18 cellular contexts compared by ENCODE assay signal in the genomic region with DNA sequence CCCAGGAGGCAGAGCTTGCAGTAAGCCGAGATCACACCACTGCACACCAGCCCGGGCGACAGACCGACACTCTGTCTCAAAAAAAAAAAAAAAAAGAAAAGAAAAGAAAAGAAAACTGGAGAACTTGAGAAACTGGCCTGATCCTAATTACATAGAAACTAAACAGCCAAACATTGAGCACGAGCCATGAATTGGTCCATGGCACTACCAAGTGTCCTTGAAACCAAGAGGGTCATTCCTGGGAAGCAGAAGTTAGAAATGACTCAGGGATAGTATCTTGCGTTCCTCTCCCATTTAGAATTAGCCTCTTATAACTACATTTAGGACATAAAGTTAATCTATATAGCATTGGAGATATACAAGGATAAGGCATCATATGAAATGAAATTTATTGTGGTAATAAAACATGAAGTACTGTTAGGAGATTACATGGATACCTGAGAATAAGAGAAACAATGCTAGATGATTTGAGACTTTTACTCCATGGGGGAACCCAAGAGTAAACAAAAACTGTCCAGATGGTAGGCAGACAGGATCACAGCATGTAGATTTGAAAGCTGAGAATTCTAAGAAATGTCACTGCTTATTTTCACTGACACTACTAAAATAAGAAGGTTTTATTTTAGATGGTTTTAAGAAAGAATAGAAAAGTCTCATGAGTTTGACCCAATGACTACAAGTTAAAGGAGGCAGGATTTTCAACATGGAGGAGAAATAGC. TPM values are rescaled to one million over a fixed set of nuclear protein-coding genes. Genes with fewer than 3 reads are reported as not detected.
DNase-seq lines count a peak whose midpoint lies in the region; ATAC-seq, FAIRE-seq and TF ChIP-seq lines count a peak whose summit lies in the region.
"Had no signal": no experiment of that assay in that cellular context is flagged by ENCODE, and none has a peak within 500 bp of the region (broad histone marks: within the 10 kb centered on the region; RNA-seq: fewer than 3 reads in every experiment).

No MANE protein-coding gene starts in this region.

- peak; percentile 8 for FAIRE-seq in endometrium (lab: Jason Lieb, UNC)
- FAIRE-seq: A549 had no signal

- DNase-seq in heart left ventricle (no peak), right cardiac atrium (no peak), NCI-H2171 treated with DMSO at 0.1 percent for 48 hours (lab: John Stamatoyannopoulos, UW) (peak; percentile 53), thyroid gland (peak; percentile 63 to 65), NCI-H146 (lab: John Stamatoyannopoulos, UW) (no peak), SHP77 treated with DMSO at 0.1 percent for 48 hours (lab: John Stamatoyannopoulos, UW) (no peak)
- DNase-seq: H7, IMR-90, Karpas-422, MG63, NCI-H1105, NCI-H187, NCI-H82, PC-9 had no signal

- H3K9me3 ChIP-seq in heart left ventricle (no peaks in the 10 kb centered on the region), right cardiac atrium (ENCODE audit: control insufficient read depth, low read length) (no peaks in the 10 kb centered on the region), thyroid gland (no peaks in the 10 kb centered on the region)
- H3K9me3 ChIP-seq: A549; BLaER1 treated with 17β-estradiol and CSF1 and Interleukin-3, amounts not matched to agents 10 nM and 100 nM; MG63 had no signal

- H3K27ac ChIP-seq in heart left ventricle, result peak overlapping the region in 2 of 12 donors; percentile 47 to 49
- no peak overlapping the region for H3K27ac ChIP-seq in right cardiac atrium (ENCODE audit: low read length)
- H3K27ac ChIP-seq in thyroid gland, result peak overlapping the region; percentile 45 to 55 (median 53)
- H3K27ac ChIP-seq: A549; BLaER1 treated with 17β-estradiol and CSF1 and Interleukin-3, amounts not matched to agents 10 nM and 100 nM; PC-9; SK-N-MC had no signal

- H3K4me1 ChIP-seq in heart left ventricle (peaks cover 0 to 24% (median 5%) of the 10 kb centered on the region in 12 donors), right cardiac atrium (ENCODE audit: control insufficient read depth, insufficient read depth, low read length) (no peaks in the 10 kb centered on the region), thyroid gland (peaks cover 14 to 17% of the 10 kb centered on the region in 2 donors)
- H3K4me1 ChIP-seq: A549 had no signal

- H3K36me3 ChIP-seq in heart left ventricle (peaks cover 0 to 14% (median 0%) of the 10 kb centered on the region in 9 donors), thyroid gland (no peaks in the 10 kb centered on the region)

- TF ChIP-seq CTCF in heart left ventricle (IDR thresholded peaks at IDR 0.05), result no peak
- no peak for TF ChIP-seq CTCF in thyroid gland (IDR thresholded peaks at IDR 0.05)

- TF ChIP-seq POLR2A in heart left ventricle (IDR thresholded peaks at IDR 0.05) (no peak), thyroid gland (IDR thresholded peaks at IDR 0.05) (no peak)

- 84 to 89% (median 87%) methylated on average over 6 of the region's 6 CpGs for WGBS in heart left ventricle, 4 donors
- WGBS in right cardiac atrium, result 92% methylated on average over 6 of the region's 6 CpGs
- WGBS in thyroid gland, 2 donors, result 29 to 44% methylated on average over 6 of the region's 6 CpGs

- H3K27me3 ChIP-seq in heart left ventricle (no peaks in the 10 kb centered on the region), right cardiac atrium (ENCODE audit: control insufficient read depth, insufficient read depth) (no peaks in the 10 kb centered on the region), thyroid gland (no peaks in the 10 kb centered on the region)
- H3K27me3 ChIP-seq: BLaER1 treated with 17β-estradiol and CSF1 and Interleukin-3, amounts not matched to agents 10 nM and 100 nM; MG63 had no signal

- intact Hi-C loops in heart left ventricle (cut with DNase I), result no loop called here
- intact Hi-C loops in right cardiac atrium (cut with DNase I), result no loop called here
- intact Hi-C loops in thyroid gland (cut with DNase I), result no loop called here

- H3K4me3 ChIP-seq in heart left ventricle, result no peak overlapping the region
- H3K4me3 ChIP-seq in right cardiac atrium (ENCODE audit: low read length), result no peak overlapping the region
- H3K4me3 ChIP-seq in thyroid gland (replicated peaks in 1 of 3), result no peak overlapping the region
- H3K4me3 ChIP-seq: A549; BLaER1 treated with 17β-estradiol and CSF1 and Interleukin-3, amounts not matched to agents 10 nM and 100 nM; MG63; PC-9; SK-N-MC had no signal

- peak in 3 of 4 donors; percentile 48 to 60 (median 55) for ATAC-seq in heart left ventricle
- ATAC-seq in right cardiac atrium, result no peak
- ATAC-seq: A549 had no signal

RNA-seq across cellular contexts. Expression of a gene that starts 39.5 kb away (rescaled TPM):
- total RNA-seq in heart left ventricle (1 to 10 TPM; 3.6 to 9.9 (median 5.7) TPM), right cardiac atrium (10 to 100 TPM in 1 of 4 donors, 1 to 10 TPM in 3; 4.0 to 11.9 (median 5.0) TPM), thyroid gland (10 to 100 TPM in 3 of 4 donors, 1 to 10 TPM in 1; 4.3 to 21.8 (median 15.3) TPM)
- polyA plus RNA-seq in heart left ventricle (1 to 10 TPM; 5.7 to 6.2 TPM), right cardiac atrium (9.3 TPM)

Comparison
In these comparisons a context has a peak if more than half of its experiments do, and no peak if none do; other contexts are left out.
1. ATAC-seq: peak in heart left ventricle (3 of 4); none in right cardiac atrium (0 of 2).
2. DNase-seq: peak in NCI-H2171 treated with DMSO at 0.1 percent for 48 hours (single experiment) and thyroid gland (2 of 2); none in heart left ventricle (0 of 5), right cardiac atrium (0 of 3), NCI-H146 (single experiment) and SHP77 treated with DMSO at 0.1 percent for 48 hours (single experiment).